Comparison of ENCODE assay signal across 9 cellular contexts in genomic region chr22:24189249-24190158, GRCh38. TPM values are rescaled to one million over a fixed set of nuclear protein-coding genes. Genes with fewer than 3 reads are reported as not detected.
DNase-seq lines count a peak whose midpoint lies in the region; ATAC-seq and TF ChIP-seq lines count a peak whose summit lies in the region.
"Had no signal": no experiment of that assay in that cellular context is flagged by ENCODE, and none has a peak within 500 bp of the region (broad histone marks: within the 10 kb centered on the region; RNA-seq: fewer than 3 reads in every experiment).

No MANE protein-coding gene starts in this region.

- WGBS in iPS DF 6.9 (ENCODE audit: insufficient coverage, insufficient read length) = no CpG with 5 or more reads among the region's 23 CpGs

- no peaks in the 10 kb centered on the region for H3K36me3 ChIP-seq in HEK293 (ENCODE audit: control insufficient read depth in 2 of 2, insufficient read depth in 1 of 2, low read length in 2 of 2)
- peaks cover 2% of the 10 kb centered on the region; the same call in 1 of the 2 replicates for H3K36me3 ChIP-seq in iPS DF 6.9 (ENCODE audit: control insufficient read depth, insufficient read depth, low read length)
- no peaks in the 10 kb centered on the region for H3K36me3 ChIP-seq in skeletal muscle tissue (ENCODE audit: control insufficient read depth in 3 of 3, insufficient read depth in 3 of 3, low read length in 3 of 3)

- H3K9me3 ChIP-seq in HEK293 (ENCODE audit: control insufficient read depth, insufficient read depth, low read depth, low read length) (no peaks in the 10 kb centered on the region), iPS DF 6.9 (ENCODE audit: control insufficient read depth, insufficient read depth, low read length) (no peaks in the 10 kb centered on the region), skeletal muscle tissue (ENCODE audit: control insufficient read depth in 3 of 3, low read length in 3 of 3) (no peaks in the 10 kb centered on the region)

- H3K4me1 ChIP-seq in HEK293 (ENCODE audit: control insufficient read depth, insufficient read depth, low read length) (no peaks in the 10 kb centered on the region), iPS DF 6.9 (ENCODE audit: control insufficient read depth, insufficient read depth, low read length) (peaks cover 2% of the 10 kb centered on the region; the same call in 1 of the 2 replicates), skeletal muscle tissue (ENCODE audit: control insufficient read depth in 3 of 3, insufficient read depth in 3 of 3, low read length in 3 of 3) (peaks cover 7 to 12% (median 10%) of the 10 kb centered on the region in 3 donors)

- TF ChIP-seq CTCF in HEK293 (tag by site-specific recombination; IDR thresholded peaks at IDR 0.05) = peak; percentile 91
- peak; percentile 89 for TF ChIP-seq CTCF in RWPE1 (conservative IDR thresholded peaks at IDR 0.05; ENCODE audit: low read depth)
- TF ChIP-seq CTCF in astrocyte of the spinal cord (IDR thresholded peaks at IDR 0.05; ENCODE audit: low read depth, low read length) = peak; percentile 94

- in situ Hi-C loops in astrocyte of the spinal cord (cut with HindIII; ENCODE audit: low sequenced_read_pairs) = no loop called here

- no peaks in the 10 kb centered on the region for H3K27me3 ChIP-seq in iPS DF 6.9 (ENCODE audit: control insufficient read depth, insufficient read depth, low read length)
- H3K27me3 ChIP-seq in skeletal muscle tissue (ENCODE audit: control insufficient read depth in 3 of 3, insufficient read depth in 3 of 3, low read length in 3 of 3) = no peaks in the 10 kb centered on the region

- H3K4me3 ChIP-seq in HEK293 (ENCODE audit: low read depth, low read length) (no peak overlapping the region), astrocyte of the spinal cord (ENCODE audit: low read depth, low read length) (no peak overlapping the region), iPS DF 6.9 (ENCODE audit: low read length) (no peak overlapping the region), skeletal muscle tissue (ENCODE audit: low read length in 3 of 3) (no peak overlapping the region)

- DNase-seq in CD1c-positive myeloid dendritic cell (ENCODE audit: extremely low spot score) (peak; percentile 70), RWPE1 (ENCODE audit: low spot score) (peak; percentile 76), astrocyte of the spinal cord (ENCODE audit: low read depth, low spot score) (peak; percentile 50), iPS DF 6.9 (ENCODE audit: low read depth, low spot score) (peak; percentile 58)
- DNase-seq: naive B cell had no signal

- H3K27ac ChIP-seq in HEK293 (ENCODE audit: extremely low read depth, low read depth, low read length) = no peak overlapping the region
- H3K27ac ChIP-seq in RWPE1 = peak overlapping the region; percentile 88
- no peak overlapping the region for H3K27ac ChIP-seq in iPS DF 6.9 (ENCODE audit: low read length)
- no peak overlapping the region for H3K27ac ChIP-seq in skeletal muscle tissue (ENCODE audit: low read depth, low read length)

- peak overlapping the region in 2 of 3 donors; percentile 19 to 33 for H3K9ac ChIP-seq in skeletal muscle tissue (ENCODE audit: low read depth in 1 of 3, low read length in 3 of 3)

- POLR2A ChIA-PET in HEK293 (lab: Yijun Ruan, JAX) (interaction anchor here (0.8 kb wide), 1 partner anchor 8 kb away, joined by 3 read pairs; the partner anchor contains the start of gene SUSD2), RWPE1 (lab: Yijun Ruan, JAX; ENCODE audit: low non-redundant PET) (no interaction called here)

- ATAC-seq in GM18519 (IDR thresholded peaks at IDR 0.05; ENCODE audit: low FRiP score, unreplicated experiment) = no peak
- ATAC-seq in GM19351 (IDR thresholded peaks at IDR 0.05; ENCODE audit: unreplicated experiment) = no peak

- CTCF ChIA-PET in HEK293 (lab: Yijun Ruan, JAX) = interaction anchor here (0.6 to 2.5 kb wide), 30 partner anchors 8 to 570 kb away, joined by 3 to 17 read pairs (median 3); partner anchors contain the start of genes GGT5 and SUSD2
- CTCF ChIA-PET in RWPE1 (lab: Yijun Ruan, JAX) = interaction anchor here (0.6 to 1.6 kb wide), 12 partner anchors 8 to 698 kb away, joined by 3 to 14 read pairs (median 4); partner anchors contain the start of gene SUSD2

TF ChIP-seq in HEK293, 187 proteins besides CTCF, POLR2A, EP300 and RAD21:
- TF ChIP-seq GLIS1 (tag by site-specific recombination; IDR thresholded peaks at IDR 0.05) (peak; percentile 11; the same call in 1 of the 2 replicates), ZNF654 (tag by site-specific recombination; IDR thresholded peaks at IDR 0.05; ENCODE audit: low read depth) (peak; percentile 70), ZNF23 (tag by site-specific recombination; IDR thresholded peaks at IDR 0.05; ENCODE audit: borderline replicate concordance) (no peak), GLIS2 (tag by site-specific recombination; IDR thresholded peaks at IDR 0.05) (peak; percentile 34; the same call in 1 of the 2 replicates)

RNA-seq across cellular contexts. Expression of gene SUSD2, which starts 8.2 kb away (rescaled TPM):
- total RNA-seq in skeletal muscle tissue = 0.52 TPM

RNA-seq across cellular contexts. Expression of gene GGT5, which starts 55.4 kb away (rescaled TPM):
- 2.1 TPM for total RNA-seq in skeletal muscle tissue
